Comparison of ENCODE assay signal across 19 cellular contexts in genomic region chrX:11954196-11954595, GRCh38.
A peak's percentile ranks its signal among the peaks of the same experiment; 100 is the strongest.
DNase-seq lines count a peak whose midpoint lies in the region; ATAC-seq and TF ChIP-seq lines count a peak whose summit lies in the region.
"Had no signal": no experiment of that assay in that cellular context is flagged by ENCODE, and none has a peak within 500 bp of the region (broad histone marks: within the 10 kb centered on the region; RNA-seq: fewer than 3 reads in every experiment).

No MANE protein-coding gene starts in this region.

- no peak for TF ChIP-seq RAD21 in IMR-90 (IDR thresholded peaks at IDR 0.05; ENCODE audit: low read length)

- peak overlapping the region; percentile 29 for H2BK5ac ChIP-seq in IMR-90 (ENCODE audit: low read depth, low read length, poor library complexity, severe bottlenecking)
- H2BK5ac ChIP-seq in mesenchymal stem cell (ENCODE audit: low read depth, low read length, poor library complexity, severe bottlenecking), result no peak overlapping the region

- TF ChIP-seq POLR2A in IMR-90 (IDR thresholded peaks at IDR 0.05; ENCODE audit: low read depth, low read length), result no peak

- H3K9me3 ChIP-seq in IMR-90 (ENCODE audit: control insufficient read depth, insufficient read depth, low read length) (no peaks in the 10 kb centered on the region), mesenchymal stem cell (ENCODE audit: control insufficient read depth, low read length) (no peaks in the 10 kb centered on the region)
- H3K9me3 ChIP-seq: Caco-2 had no signal

- 0 out of 2 replicates have a peak overlapping the region, but pooled peaks have one; percentile 8 for H3K56ac ChIP-seq in IMR-90 (ENCODE audit: extremely low read depth, insufficient read depth, low read length)

- no peak overlapping the region for H2BK12ac ChIP-seq in mesenchymal stem cell (ENCODE audit: low read length in 2 of 2)

- peaks cover 5% of the 10 kb centered on the region for H3K4me1 ChIP-seq in IMR-90 (ENCODE audit: control insufficient read depth, insufficient read depth, low read length)
- H3K4me1 ChIP-seq in mesenchymal stem cell (ENCODE audit: control insufficient read depth, insufficient read depth, low read depth, low read length), result peaks cover 2% of the 10 kb centered on the region
- H3K4me1 ChIP-seq: Caco-2 had no signal

- CTCF ChIA-PET in IMR-90 (lab: Yijun Ruan, JAX), result no interaction called here

- ATAC-seq in IMR-90 (ENCODE audit: low read depth) (no peak), HG03097 (IDR thresholded peaks at IDR 0.05; ENCODE audit: low FRiP score, unreplicated experiment) (no peak)

- no peak overlapping the region for H3K4me2 ChIP-seq in IMR-90 (ENCODE audit: low read depth, low read length)
- H3K4me2 ChIP-seq in mesenchymal stem cell (ENCODE audit: low read length, poor library complexity, severe bottlenecking), result no peak overlapping the region

- H3K9ac ChIP-seq in IMR-90 (ENCODE audit: low read depth, low read length) (no peak overlapping the region), mesenchymal stem cell (ENCODE audit: low read length) (no peak overlapping the region)

- dilution Hi-C loops in IMR-90 (cut with HindIII; ENCODE audit: low sequenced_read_pairs, unreplicated experiment), result no loop called here

- WGBS in IMR-90 (ENCODE audit: extremely low coverage in 2 of 2, insufficient read length in 1 of 2), 2 experiments, result no CpG with 5 or more reads among the region's 3 CpGs
- WGBS in mesenchymal stem cell, result 28% methylated on average over 3 of the region's 3 CpGs

- H2BK120ac ChIP-seq in IMR-90 (ENCODE audit: low read depth, low read length) (peak overlapping the region; percentile 52), mesenchymal stem cell (ENCODE audit: low read depth, low read length) (no peak overlapping the region)

- 0 out of 2 replicates have a peak overlapping the region, but pooled peaks have one; percentile 3 for H3K23ac ChIP-seq in IMR-90 (ENCODE audit: low read depth, low read length)
- no peak overlapping the region for H3K23ac ChIP-seq in mesenchymal stem cell (ENCODE audit: low read length in 2 of 2)

- no peak overlapping the region for H2BK15ac ChIP-seq in IMR-90 (ENCODE audit: low read depth, low read length)
- H2BK15ac ChIP-seq in mesenchymal stem cell (ENCODE audit: low read depth, poor library complexity, severe bottlenecking), result no peak overlapping the region

- no peak overlapping the region for H3K4ac ChIP-seq in IMR-90 (ENCODE audit: low read depth, low read length)
- H3K4ac ChIP-seq in mesenchymal stem cell (ENCODE audit: low read depth in 1 of 2, low read length in 2 of 2), result no peak overlapping the region

- BruUV-seq in IMR-90 (replicated peaks; lab: Mats Ljungman, UMichigan), result no TSS peak

- H2AK9ac ChIP-seq in IMR-90 (replicated peaks; ENCODE audit: low read depth, low read length, poor library complexity), result no peak overlapping the region

- H3K9me1 ChIP-seq in IMR-90 (ENCODE audit: insufficient read depth, low read length), result no peaks in the 10 kb centered on the region

- H3K27ac ChIP-seq in IMR-90 (ENCODE audit: insufficient read depth, low read length) (no peak overlapping the region), brain microvascular endothelial cell (peak overlapping the region; percentile 59), mesenchymal stem cell (ENCODE audit: low read length, poor library complexity, severe bottlenecking) (peak overlapping the region; percentile 81)

- H3K18ac ChIP-seq in IMR-90 (ENCODE audit: low read depth, low read length) (peak overlapping the region; percentile 84; the same call in 1 of the 2 replicates), mesenchymal stem cell (ENCODE audit: low read depth in 1 of 2, low read length in 2 of 2) (no peak overlapping the region)

- H4K8ac ChIP-seq in IMR-90 (ENCODE audit: low read depth in 2 of 2, low read length in 2 of 2) (no peak overlapping the region), mesenchymal stem cell (ENCODE audit: low read length) (no peak overlapping the region)

- H3K36me3 ChIP-seq in IMR-90 (ENCODE audit: control insufficient read depth, insufficient read depth, low read length) (no peaks in the 10 kb centered on the region), brain microvascular endothelial cell (replicated peaks) (no peaks in the 10 kb centered on the region), mesenchymal stem cell (ENCODE audit: control insufficient read depth in 1 of 2, insufficient read depth in 2 of 2, low read depth in 1 of 2, low read length in 2 of 2) (no peaks in the 10 kb centered on the region)

- intact Hi-C loops in IMR-90 (cut with micrococcal nuclease), result no loop called here

- H3K14ac ChIP-seq in IMR-90 (replicated peaks; ENCODE audit: low read depth, low read length), result 0 out of 2 replicates have a peak overlapping the region, but pooled peaks have one; percentile 14
- H3K14ac ChIP-seq in mesenchymal stem cell (ENCODE audit: low read length in 2 of 2), result no peak overlapping the region

- no peak overlapping the region for H4K5ac ChIP-seq in IMR-90 (ENCODE audit: low read depth, low read length)

- H2AK5ac ChIP-seq in IMR-90 (ENCODE audit: low read depth, low read length) (no peak overlapping the region), mesenchymal stem cell (ENCODE audit: low read length, severe bottlenecking) (no peak overlapping the region)

- H3K4me3 ChIP-seq in AG10803 (ENCODE audit: low read length) (no peak overlapping the region), IMR-90 (ENCODE audit: insufficient read depth, low read depth, low read length) (no peak overlapping the region), brain microvascular endothelial cell (ENCODE audit: low read depth, low read length) (no peak overlapping the region), mesenchymal stem cell (ENCODE audit: insufficient read depth in 1 of 2, low read depth in 1 of 2, low read length in 2 of 2) (no peak overlapping the region)

- H4K20me1 ChIP-seq in IMR-90 (ENCODE audit: insufficient read depth, low read length), result no peaks in the 10 kb centered on the region

- H4K91ac ChIP-seq in IMR-90 (ENCODE audit: insufficient read depth, low read depth, low read length), result no peak overlapping the region
- H4K91ac ChIP-seq in mesenchymal stem cell (ENCODE audit: low read length), result no peak overlapping the region

- H3K79me1 ChIP-seq in IMR-90 (ENCODE audit: low read depth in 1 of 2, low read length in 2 of 2) (no peaks in the 10 kb centered on the region), mesenchymal stem cell (replicated peaks; ENCODE audit: low read length, poor library complexity, severe bottlenecking) (no peaks in the 10 kb centered on the region)

- peak overlapping the region; percentile 62 for H2BK20ac ChIP-seq in IMR-90 (ENCODE audit: low read depth, low read length)

- H3K27me3 ChIP-seq in IMR-90 (ENCODE audit: control insufficient read depth, insufficient read depth, low read length) (no peaks in the 10 kb centered on the region), brain microvascular endothelial cell (replicated peaks) (no peaks in the 10 kb centered on the region), mesenchymal stem cell (ENCODE audit: control insufficient read depth in 1 of 2, insufficient read depth in 1 of 2, low read length in 2 of 2) (no peaks in the 10 kb centered on the region)

- peak; percentile 3 for DNase-seq in AG10803 (ENCODE audit: low read depth)
- DNase-seq in IMR-90, result no peak
- no peak for DNase-seq in brain microvascular endothelial cell
- peak; percentile 34 for DNase-seq in mesenchymal stem cell
- DNase-seq in NCI-H2196 (lab: John Stamatoyannopoulos, UW; ENCODE audit: unreplicated experiment), result no peak
- DNase-seq in activated gamma-delta T cell treated with Interleukin-2 at 50 U/mL for 16 hours, result no peak
- DNase-seq in DMS153 (lab: John Stamatoyannopoulos, UW), result no peak
- DNase-seq: CD4-positive, CD25-positive, alpha-beta regulatory T cell; DMS53; H9; Karpas-422; MM.1S; NCI-H1105 treated with DMSO at 0.1 percent for 48 hours; NCI-H1694 treated with DMSO at 0.1 percent for 48 hours; NCI-H345; NCI-H526; RPMI8226 had no signal

- POLR2A ChIA-PET in IMR-90 (lab: Charles Lee; ENCODE audit: unreplicated experiment), result no interaction called here

- TF ChIP-seq CTCF in AG10803 (conservative IDR thresholded peaks at IDR 0.05; ENCODE audit: low read length), result no peak
- no peak for TF ChIP-seq CTCF in IMR-90 (conservative IDR thresholded peaks at IDR 0.05; ENCODE audit: low read depth, low read length)
- TF ChIP-seq CTCF in brain microvascular endothelial cell (IDR thresholded peaks at IDR 0.05; ENCODE audit: low read depth, low read length, missing control alignments), result no peak

- H2AFZ ChIP-seq in IMR-90 (replicated peaks; ENCODE audit: low read length, poor library complexity), result no peak overlapping the region
- no peak overlapping the region for H2AFZ ChIP-seq in mesenchymal stem cell (ENCODE audit: low read depth, low read length)

- in situ Hi-C loops in IMR-90 (cut with MboI; ENCODE audit: low sequenced_read_pairs) (no loop called here), brain microvascular endothelial cell (cut with HindIII; ENCODE audit: low pct_ligation_motif_present, low sequenced_read_pairs) (no loop called here)

TF ChIP-seq in IMR-90, 13 proteins besides CTCF, POLR2A, EP300 and RAD21 (continues in another document):
- TF ChIP-seq NFE2L2 (IDR thresholded peaks at IDR 0.05; ENCODE audit: low read depth, low read length), result no peak
- TF ChIP-seq USF2 (IDR thresholded peaks at IDR 0.05; ENCODE audit: low read depth, low read length), result no peak
- no peak for TF ChIP-seq CHD1 (IDR thresholded peaks at IDR 0.05; ENCODE audit: low read depth, low read length)
- no peak for TF ChIP-seq FOS (IDR thresholded peaks at IDR 0.05; ENCODE audit: low read depth, low read length)
- no peak for TF ChIP-seq MAFK (IDR thresholded peaks at IDR 0.05; ENCODE audit: low read depth, low read length)
- no peak for TF ChIP-seq SMC3 (IDR thresholded peaks at IDR 0.05; ENCODE audit: low read depth, low read length)
- no peak for TF ChIP-seq CEBPB (IDR thresholded peaks at IDR 0.05; ENCODE audit: low read depth, low read length)
- no peak for TF ChIP-seq MAZ (IDR thresholded peaks at IDR 0.05; ENCODE audit: borderline replicate concordance, low read depth, low read length)
- TF ChIP-seq RCOR1 (IDR thresholded peaks at IDR 0.05; ENCODE audit: insufficient replicate concordance, low read length), result no peak
- no peak for TF ChIP-seq MXI1 (IDR thresholded peaks at IDR 0.05; ENCODE audit: borderline replicate concordance, low read depth, low read length)
- no peak for TF ChIP-seq RFX5 (IDR thresholded peaks at IDR 0.05; ENCODE audit: low read depth, low read length)

Comparison
In these comparisons a context has a peak if more than half of its experiments do, and no peak if none do; other contexts are left out.
1. DNase-seq: peak in AG10803 (single experiment) and mesenchymal stem cell (single experiment); none in IMR-90 (single experiment), brain microvascular endothelial cell (single experiment), NCI-H2196 (single experiment), activated gamma-delta T cell treated with Interleukin-2 at 50 U/mL for 16 hours (single experiment) and DMS153 (single experiment).